Comparison of ENCODE assay signal across 18 cellular contexts in genomic region chr1:155485945-155486344, GRCh38.
A peak's percentile ranks its signal among the peaks of the same experiment; 100 is the strongest.
DNase-seq lines count a peak whose midpoint lies in the region; ATAC-seq, FAIRE-seq and TF ChIP-seq lines count a peak whose summit lies in the region.
"Had no signal": no experiment of that assay in that cellular context is flagged by ENCODE, and none has a peak within 500 bp of the region (broad histone marks: within the 10 kb centered on the region; RNA-seq: fewer than 3 reads in every experiment).

No MANE protein-coding gene starts in this region.

- DNase-seq in AG10803 (ENCODE audit: low read depth) = peak; percentile 25
- no peak for DNase-seq in GM18507 (ENCODE audit: extremely low spot score, insufficient read length, low read depth)
- DNase-seq in OCI-M1 (lab: John Stamatoyannopoulos, UW) = peak; percentile 27
- DNase-seq in globus pallidus (ENCODE audit: low spot score) = peak; percentile 61
- no peak for DNase-seq in body of pancreas
- DNase-seq in NCI-H146 (lab: John Stamatoyannopoulos, UW) = no peak
- DNase-seq in NCI-H1092 (lab: John Stamatoyannopoulos, UW) = no peak
- DNase-seq: activated CD4-positive, alpha-beta T cell treated with anti-CD3 and anti-CD28 coated beads for 4 hours; activated effector memory CD4-positive, alpha-beta T cell treated with anti-CD3 and anti-CD28 coated beads, Interleukin-2, amount 50 U/mL, for 16 hours; DND-41; glutamatergic neuron; islet precursor cell; NCI-H2081 treated with DMSO at 0.1 percent for 48 hours; T-helper 1 cell had no signal

- no peaks in the 10 kb centered on the region for H3K9me3 ChIP-seq in body of pancreas

- H3K27me3 ChIP-seq in body of pancreas = no peaks in the 10 kb centered on the region

- no peak overlapping the region for H3K27ac ChIP-seq in body of pancreas

- FAIRE-seq in GM18507 (lab: Jason Lieb, UNC) = peak; percentile 76
- FAIRE-seq: bronchial epithelial cell, endometrium, GM12892 had no signal

- no peaks in the 10 kb centered on the region for H3K36me3 ChIP-seq in body of pancreas (replicated peaks in 1 of 2; ENCODE audit: insufficient read depth in 1 of 2, low read depth in 2 of 2)

- no peak for TF ChIP-seq CTCF in AG10803 (conservative IDR thresholded peaks at IDR 0.05; ENCODE audit: low read length)
- no peak for TF ChIP-seq CTCF in body of pancreas (IDR thresholded peaks at IDR 0.05)

- H3K4me1 ChIP-seq in body of pancreas = peaks cover 13% of the 10 kb centered on the region

- ATAC-seq in HG02623 (IDR thresholded peaks at IDR 0.05; ENCODE audit: unreplicated experiment) = no peak
- ATAC-seq in body of pancreas = no peak

- intact Hi-C loops in body of pancreas (cut with DNase I) = no loop called here

- TF ChIP-seq POLR2A in body of pancreas (IDR thresholded peaks at IDR 0.05) = no peak

- H3K4me3 ChIP-seq in AG10803 (ENCODE audit: low read length) = no peak overlapping the region
- H3K4me3 ChIP-seq in body of pancreas = no peak overlapping the region

Comparison
In these comparisons a context has a peak if more than half of its experiments do, and no peak if none do; other contexts are left out.
1. DNase-seq: peak in AG10803 (single experiment), OCI-M1 (single experiment) and globus pallidus (single experiment); none in GM18507 (single experiment), body of pancreas (0 of 4), NCI-H146 (single experiment) and NCI-H1092 (single experiment).